Comparison of ENCODE assay signal across 16 cellular contexts in genomic region chr4:153211986-153212720, GRCh38. TPM values are rescaled to one million over a fixed set of nuclear protein-coding genes. Genes with fewer than 3 reads are reported as not detected.
DNase-seq lines count a peak whose midpoint lies in the region; ATAC-seq, FAIRE-seq and TF ChIP-seq lines count a peak whose summit lies in the region.
"Had no signal": no experiment of that assay in that cellular context is flagged by ENCODE, and none has a peak within 500 bp of the region (broad histone marks: within the 10 kb centered on the region; RNA-seq: fewer than 3 reads in every experiment).

No MANE protein-coding gene starts in this region.

- H3K27ac Mint-ChIP-seq in nephron: peak overlapping the region; percentile 30 to 76 (median 40)
- H3K27ac Mint-ChIP-seq: stimulated activated naive B cell treated with anti-CD40 and anti-IgM and Interleukin-4, amounts not matched to agents 10 μg/mL and 1 μg/mL and 100 μg/mL, for 72 hours had no signal

- no peak for FAIRE-seq in H1 (lab: Jason Lieb, UNC)

- no peak for ATAC-seq in Right ventricle myocardium superior (ENCODE audit: poor library complexity)
- ATAC-seq: stimulated activated naive B cell treated with anti-CD40 and anti-IgM and Interleukin-4, amounts not matched to agents 10 μg/mL and 1 μg/mL and 100 μg/mL, for 72 hours had no signal

- no peak overlapping the region for H3K56ac ChIP-seq in H1 (replicated peaks; ENCODE audit: insufficient read length, low read depth, low read length)

- H3K23ac ChIP-seq in H1 (ENCODE audit: insufficient read length): no peak overlapping the region

- no peak overlapping the region for H3K18ac ChIP-seq in H1 (ENCODE audit: extremely low read depth, low read length)

- H3K4me3 Mint-ChIP-seq in nephron: no peak overlapping the region
- H3K4me3 Mint-ChIP-seq: CD4-positive, alpha-beta memory T cell; stimulated activated naive B cell treated with anti-CD40 and anti-IgM and Interleukin-4, amounts not matched to agents 10 μg/mL and 1 μg/mL and 100 μg/mL, for 72 hours had no signal

- CTCF ChIA-PET in H1 (lab: Charles Lee; ENCODE audit: partially characterized antibody): interaction anchor here (0.8 to 2.8 kb wide), 9 partner anchors 8 to 263 kb away, joined by 3 to 11 read pairs (median 4); partner anchors contain the start of gene TRIM2

- no peak overlapping the region for H4K91ac ChIP-seq in H1 (replicated peaks; ENCODE audit: insufficient read length, low read length)

- H3K27me3 ChIP-seq in OCI-LY3 (ENCODE audit: low read depth, low read length) (no peaks in the 10 kb centered on the region), H1 (replicated peaks in 1 of 4; ENCODE audit: control insufficient read depth in 3 of 4, extremely low read depth in 1 of 4, insufficient read depth in 3 of 4, low read length in 3 of 4) (no peaks in the 10 kb centered on the region), ascending aorta (no peaks in the 10 kb centered on the region)
- H3K27me3 ChIP-seq: heart left ventricle had no signal

- no peak overlapping the region for H4K8ac ChIP-seq in H1 (ENCODE audit: extremely low read depth, insufficient read depth, low read length)

- no peak overlapping the region for H2AK5ac ChIP-seq in H1 (ENCODE audit: low read depth, low read length)

- H3K27me3 Mint-ChIP-seq in nephron (ENCODE audit: low read depth): peaks cover 8% of the 10 kb centered on the region

- TF ChIP-seq CTCF in OCI-LY3 (IDR thresholded peaks at IDR 0.05; ENCODE audit: low read depth, low read length): no peak
- TF ChIP-seq CTCF in H1 (IDR thresholded peaks at IDR 0.05; ENCODE audit: control extremely low read depth in 1 of 3, insufficient read depth in 1 of 3, low read depth in 1 of 3, low read length in 3 of 3): no peak
- TF ChIP-seq CTCF in nephron (IDR thresholded peaks at IDR 0.05; ENCODE audit: unreplicated experiment in 3 of 3): no peak
- TF ChIP-seq CTCF in ascending aorta (IDR thresholded peaks at IDR 0.05): no peak

- 84% methylated on average over 5 of the region's 5 CpGs; no CpG with 5 or more reads in 1 of the 2 experiments for WGBS in H1 (ENCODE audit: extremely low coverage in 1 of 2, insufficient coverage in 1 of 2, insufficient read length in 1 of 2, insufficient replicate concordance in 2 of 2, low coverage in 1 of 2, low lambda C conversion rate in 2 of 2, missing lambda C conversion rate in 1 of 2), 2 experiments

- H3K79me2 ChIP-seq in OCI-LY3 (ENCODE audit: low read length): no peaks in the 10 kb centered on the region
- H3K79me2 ChIP-seq in H1 (ENCODE audit: control insufficient read depth in 1 of 2, insufficient read depth in 2 of 2, low read length in 2 of 2): peaks cover 0 to 4% of the 10 kb centered on the region in 2 experiments; a peak in 2 of 4 replicates

- no peak overlapping the region for H4K5ac ChIP-seq in H1 (ENCODE audit: insufficient read length, low read depth, low read length)

- DNase-seq in GM04503 (ENCODE audit: low read depth) (peak; percentile 40), H1 (ENCODE audit: low read depth in 1 of 2, low spot score in 2 of 2) (no peak), DMS114 treated with DMSO at 0.1 percent for 48 hours (lab: John Stamatoyannopoulos, UW; ENCODE audit: unreplicated experiment) (no peak), Right ventricle myocardium superior (no peak), NCI-H1694 (lab: John Stamatoyannopoulos, UW) (no peak), ascending aorta (ENCODE audit: low spot score in 2 of 2) (no peak)
- DNase-seq: activated CD4-positive, alpha-beta T cell treated with anti-CD3 and anti-CD28 coated beads for 48 hours; activated gamma-delta T cell; CD4-positive, alpha-beta memory T cell; heart left ventricle; stimulated activated naive B cell treated with anti-CD40 and anti-IgM and Interleukin-4, amounts not matched to agents 10 μg/mL and 1 μg/mL and 100 μg/mL, for 72 hours; T-helper 1 cell had no signal

- H4K20me1 ChIP-seq in OCI-LY3 (ENCODE audit: insufficient read depth, low read length) (peaks cover 24% of the 10 kb centered on the region; the same call in 1 of the 2 replicates), H1 (replicated peaks in 1 of 2; ENCODE audit: control insufficient read depth in 1 of 2, insufficient read depth in 2 of 2, low read length in 2 of 2) (no peaks in the 10 kb centered on the region)

- no peak for TF ChIP-seq POLR2A in H1 (IDR thresholded peaks at IDR 0.05; ENCODE audit: control extremely low read depth in 1 of 2, low read depth in 2 of 2, low read length in 2 of 2)

- H2BK20ac ChIP-seq in H1 (ENCODE audit: low read length): no peak overlapping the region

- H3K4me1 ChIP-seq in OCI-LY3 (ENCODE audit: low read length) (peaks cover 26% of the 10 kb centered on the region), H1 (replicated peaks in 1 of 4; ENCODE audit: control insufficient read depth in 3 of 4, insufficient read depth in 4 of 4, low read length in 3 of 4) (peaks cover under 1 to 12% (median 8%) of the 10 kb centered on the region in 4 experiments), ascending aorta (no peaks in the 10 kb centered on the region)

- no peak overlapping the region for H2BK5ac ChIP-seq in H1 (ENCODE audit: low read depth, low read length)

- TF ChIP-seq EP300 in H1 (IDR thresholded peaks at IDR 0.05; ENCODE audit: borderline replicate concordance in 1 of 2, low read depth in 2 of 2, low read length in 2 of 2): no peak

- no peak overlapping the region for H2BK12ac ChIP-seq in H1 (ENCODE audit: low read depth, low read length)

- H3K4ac ChIP-seq in H1 (replicated peaks; ENCODE audit: insufficient read length, low read depth, low read length): no peak overlapping the region

- intact Hi-C loops in Right ventricle myocardium superior (cut with DNase I) (loop anchor here (10.0 kb wide), 1 partner anchor 383 kb away; no protein-coding TSS in a partner anchor), ascending aorta (cut with DNase I) (no loop called here)

- no peak overlapping the region for H2BK15ac ChIP-seq in H1 (ENCODE audit: low read length)

- peaks cover 22% of the 10 kb centered on the region for H3K36me3 Mint-ChIP-seq in nephron (ENCODE audit: low read depth)
- H3K36me3 Mint-ChIP-seq: CD4-positive, alpha-beta memory T cell had no signal

- H3K36me3 ChIP-seq in OCI-LY3 (replicated peaks; ENCODE audit: low read depth, low read length) (no peaks in the 10 kb centered on the region), H1 (ENCODE audit: control insufficient read depth in 2 of 4, insufficient read depth in 4 of 4, low read length in 3 of 4) (no peaks in the 10 kb centered on the region; a peak in 1 of 8 replicates), ascending aorta (no peaks in the 10 kb centered on the region)
- H3K36me3 ChIP-seq: heart left ventricle had no signal

- no peak overlapping the region for H3K4me3 ChIP-seq in OCI-LY3 (ENCODE audit: low read length)
- H3K4me3 ChIP-seq in H1 (ENCODE audit: extremely low read depth in 1 of 4, insufficient read depth in 2 of 4, low read depth in 3 of 4, low read length in 4 of 4): no peak overlapping the region
- no peak overlapping the region for H3K4me3 ChIP-seq in ascending aorta
- H3K4me3 ChIP-seq: coronary artery, heart left ventricle, lung had no signal

- H3K27ac ChIP-seq in OCI-LY3 (ENCODE audit: low read length): no peak overlapping the region
- H3K27ac ChIP-seq in H1 (ENCODE audit: low read depth, low read length): no peak overlapping the region
- H3K27ac ChIP-seq in ascending aorta: no peak overlapping the region
- H3K27ac ChIP-seq: coronary artery, heart left ventricle had no signal

- H3K4me1 Mint-ChIP-seq in nephron: peaks cover 42% of the 10 kb centered on the region

- H3K9ac ChIP-seq in OCI-LY3 (ENCODE audit: low read length) (no peak overlapping the region), H1 (replicated peaks in 1 of 4; ENCODE audit: extremely low read depth in 1 of 4, low read depth in 3 of 4, low read length in 3 of 4) (no peak overlapping the region)

- no peaks in the 10 kb centered on the region for H3K9me3 ChIP-seq in OCI-LY3 (ENCODE audit: insufficient read depth, low read length)
- H3K9me3 ChIP-seq in H1 (ENCODE audit: insufficient read depth in 2 of 2, low read depth in 1 of 2, low read length in 1 of 2): no peaks in the 10 kb centered on the region
- H3K9me3 ChIP-seq in ascending aorta: no peaks in the 10 kb centered on the region

- H3K9me3 Mint-ChIP-seq in nephron: peaks cover 2% of the 10 kb centered on the region
- H3K9me3 Mint-ChIP-seq: CD4-positive, alpha-beta memory T cell had no signal

- H3K14ac ChIP-seq in H1 (ENCODE audit: insufficient read length): no peak overlapping the region

- no peak for TF ChIP-seq RAD21 in H1 (IDR thresholded peaks at IDR 0.05 in 1 of 2, conservative IDR thresholded peaks at IDR 0.05 in 1 of 2; ENCODE audit: low read depth in 2 of 2, low read length in 2 of 2)

- no peaks in the 10 kb centered on the region for H3K23me2 ChIP-seq in H1 (ENCODE audit: low read depth, low read length)

- H2BK120ac ChIP-seq in H1 (replicated peaks; ENCODE audit: low read depth, low read length): no peak overlapping the region

- peaks cover 2% of the 10 kb centered on the region for H3K79me1 ChIP-seq in H1 (ENCODE audit: low read depth, low read length)

- no peak overlapping the region for H2AFZ ChIP-seq in OCI-LY3 (ENCODE audit: low read depth, low read length)
- H2AFZ ChIP-seq in H1 (ENCODE audit: low read length): no peak overlapping the region

- H3K4me2 ChIP-seq in OCI-LY3 (ENCODE audit: low read length) (peak overlapping the region; percentile 3; the same call in 1 of the 2 replicates), H1 (ENCODE audit: insufficient read depth in 1 of 2, low read depth in 2 of 2, low read length in 2 of 2) (no peak overlapping the region)

- POLR2A ChIA-PET in H1 (lab: Charles Lee; ENCODE audit: partially characterized antibody): interaction anchor here (1.7 kb wide), 2 partner anchors 10 to 37 kb away, joined by 3 to 5 read pairs; no protein-coding TSS in a partner anchor

TF ChIP-seq in H1, 55 proteins besides CTCF, POLR2A, EP300 and RAD21 (continues in another document):
- TF ChIP-seq JUND (IDR thresholded peaks at IDR 0.05; ENCODE audit: low read length) (no peak), CEBPB (IDR thresholded peaks at IDR 0.05; ENCODE audit: low read depth, low read length) (peak; percentile 74)

RNA-seq across cellular contexts. Expression of gene TRIM2, which starts 7.9 kb away (rescaled TPM):
- 58.1 and 59.8 TPM in 2 replicates for total RNA-seq in H1 (2021; fragmentation: NEBNext Ultra II Directional; extraction: Animal tissue kit (Norgen Biotek cat#: 25700))
- polyA plus RNA-seq in H1 (2011; rRNA removed): 30.8 and 34.0 TPM in 2 replicates
- polyA plus RNA-seq in H1 (2011; cell fraction: cytosol; rRNA removed): 30.1 TPM
- 51.4 TPM for polyA plus RNA-seq in H1 (2011; cell fraction: nucleus; rRNA removed)
- polyA plus RNA-seq in H1 (2012, experiment 1 of 2): 25.9 to 40.1 TPM (median 35.7 TPM) in 4 replicates
- polyA plus RNA-seq in H1 (2012, experiment 2 of 2): 7.1 TPM
- 20.5 TPM for polyA plus RNA-seq in H1 (2013, experiment 1 of 2)
- polyA plus RNA-seq in H1 (2013, experiment 2 of 2): 17.9 TPM
- 196 and 248 TPM in 2 replicates for polyA minus RNA-seq in H1 (2011; rRNA and poly(A)+ RNA removed)
- 78.7 TPM for polyA minus RNA-seq in H1 (2011; cell fraction: cytosol; rRNA and poly(A)+ RNA removed)
- 117 TPM for polyA minus RNA-seq in H1 (2011; cell fraction: nucleus; rRNA and poly(A)+ RNA removed)
- total RNA-seq in Right ventricle myocardium superior: 15.3 TPM
- 33.3 TPM for total RNA-seq in ascending aorta
